1 cellular context compared by ENCODE assay signal in the genomic region with DNA sequence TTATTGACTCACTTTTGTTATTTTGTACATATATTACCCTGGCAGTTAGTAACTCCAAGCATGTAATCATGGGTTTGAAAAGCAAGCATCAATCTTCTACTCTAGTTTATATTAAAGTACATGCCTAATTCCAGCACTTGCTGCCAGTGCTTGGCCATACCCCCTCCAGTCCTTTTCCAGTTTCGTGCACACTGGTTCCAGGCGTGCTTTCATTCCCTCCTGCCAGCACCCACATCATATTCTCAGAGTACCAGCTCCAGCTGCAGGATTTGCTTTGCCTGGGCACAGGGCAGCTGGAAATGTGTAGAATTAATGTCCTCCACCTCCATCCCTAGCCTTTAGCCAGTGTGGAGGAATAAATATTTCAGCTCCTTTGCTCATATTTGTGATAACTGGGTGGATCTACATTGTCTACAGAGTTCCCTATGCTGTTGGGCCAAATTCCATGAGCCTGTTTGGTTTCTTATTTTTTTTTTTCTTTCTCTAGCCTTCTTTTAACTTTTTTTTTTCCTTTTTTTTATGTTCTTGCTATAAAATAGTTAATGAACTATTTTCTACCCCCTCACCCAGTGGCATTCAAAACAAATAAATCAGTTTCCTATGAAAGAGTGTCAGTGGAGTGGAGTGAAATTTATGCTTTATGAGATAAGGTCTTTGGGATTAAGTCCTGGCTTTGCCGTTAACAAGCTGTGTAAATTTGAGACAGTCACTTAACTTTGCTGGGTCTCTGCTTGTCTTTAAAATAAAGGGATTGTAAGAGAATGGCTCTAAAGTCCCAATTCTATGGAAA.
TF ChIP-seq lines count a peak whose summit lies in the region.

No MANE protein-coding gene starts in this region.

TF ChIP-seq in IMR-90, 13 proteins besides CTCF, POLR2A, EP300 and RAD21 (continued from another document):
- TF ChIP-seq, protein P1, sequence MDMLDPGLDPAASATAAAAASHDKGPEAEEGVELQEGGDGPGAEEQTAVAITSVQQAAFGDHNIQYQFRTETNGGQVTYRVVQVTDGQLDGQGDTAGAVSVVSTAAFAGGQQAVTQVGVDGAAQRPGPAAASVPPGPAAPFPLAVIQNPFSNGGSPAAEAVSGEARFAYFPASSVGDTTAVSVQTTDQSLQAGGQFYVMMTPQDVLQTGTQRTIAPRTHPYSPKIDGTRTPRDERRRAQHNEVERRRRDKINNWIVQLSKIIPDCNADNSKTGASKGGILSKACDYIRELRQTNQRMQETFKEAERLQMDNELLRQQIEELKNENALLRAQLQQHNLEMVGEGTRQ (IDR thresholded peaks at IDR 0.05; ENCODE audit: low read depth, low read length) = no peak
- TF ChIP-seq FOS (IDR thresholded peaks at IDR 0.05; ENCODE audit: low read depth, low read length) (no peak), CHD1 (IDR thresholded peaks at IDR 0.05; ENCODE audit: low read depth, low read length) (no peak), RCOR1 (IDR thresholded peaks at IDR 0.05; ENCODE audit: insufficient replicate concordance, low read length) (no peak), MXI1 (IDR thresholded peaks at IDR 0.05; ENCODE audit: borderline replicate concordance, low read depth, low read length) (no peak), NFE2L2 (IDR thresholded peaks at IDR 0.05; ENCODE audit: low read depth, low read length) (no peak), RFX5 (IDR thresholded peaks at IDR 0.05; ENCODE audit: low read depth, low read length) (no peak), MAZ (IDR thresholded peaks at IDR 0.05; ENCODE audit: borderline replicate concordance, low read depth, low read length) (no peak), BHLHE40 (IDR thresholded peaks at IDR 0.05; ENCODE audit: low read depth, low read length) (no peak), SMC3 (IDR thresholded peaks at IDR 0.05; ENCODE audit: low read depth, low read length) (no peak), MAFK (IDR thresholded peaks at IDR 0.05; ENCODE audit: low read depth, low read length) (no peak), CEBPB (IDR thresholded peaks at IDR 0.05; ENCODE audit: low read depth, low read length) (no peak)
TF ChIP-seq in IMR-90: peak in this region for 0.
